Comparison of ENCODE assay signal across 1 cellular context in the genomic region with DNA sequence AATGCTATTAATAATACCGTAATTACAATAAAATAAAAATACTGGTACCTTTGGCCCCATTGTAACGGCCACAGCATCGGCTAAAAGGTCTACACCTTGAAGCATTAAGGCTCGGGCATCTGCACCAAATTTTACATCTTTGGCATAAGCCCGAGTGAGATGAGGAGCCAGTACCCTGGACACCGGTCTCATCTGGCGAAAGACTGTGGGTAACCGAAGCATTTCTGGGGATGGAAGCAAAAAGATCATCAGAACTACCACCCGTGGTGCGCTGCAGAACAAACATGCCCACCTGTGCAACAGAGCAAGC.
TF ChIP-seq lines count a peak whose summit lies in the region.

No MANE protein-coding gene starts in this region.

TF ChIP-seq in H1, 55 proteins besides CTCF, POLR2A, EP300 and RAD21:
- TF ChIP-seq SIX5 (IDR thresholded peaks at IDR 0.05; ENCODE audit: low read depth, low read length): no peak
- no peak for TF ChIP-seq MAFK (IDR thresholded peaks at IDR 0.05; ENCODE audit: low read depth, low read length)
- no peak for TF ChIP-seq SP4 (IDR thresholded peaks at IDR 0.05; ENCODE audit: low read length)
- TF ChIP-seq SAP30 (IDR thresholded peaks at IDR 0.05; ENCODE audit: insufficient read depth, insufficient replicate concordance, low read length): no peak
TF ChIP-seq in H1: peak in this region for 0.
